1 cellular context compared by ENCODE assay signal in the genomic region with DNA sequence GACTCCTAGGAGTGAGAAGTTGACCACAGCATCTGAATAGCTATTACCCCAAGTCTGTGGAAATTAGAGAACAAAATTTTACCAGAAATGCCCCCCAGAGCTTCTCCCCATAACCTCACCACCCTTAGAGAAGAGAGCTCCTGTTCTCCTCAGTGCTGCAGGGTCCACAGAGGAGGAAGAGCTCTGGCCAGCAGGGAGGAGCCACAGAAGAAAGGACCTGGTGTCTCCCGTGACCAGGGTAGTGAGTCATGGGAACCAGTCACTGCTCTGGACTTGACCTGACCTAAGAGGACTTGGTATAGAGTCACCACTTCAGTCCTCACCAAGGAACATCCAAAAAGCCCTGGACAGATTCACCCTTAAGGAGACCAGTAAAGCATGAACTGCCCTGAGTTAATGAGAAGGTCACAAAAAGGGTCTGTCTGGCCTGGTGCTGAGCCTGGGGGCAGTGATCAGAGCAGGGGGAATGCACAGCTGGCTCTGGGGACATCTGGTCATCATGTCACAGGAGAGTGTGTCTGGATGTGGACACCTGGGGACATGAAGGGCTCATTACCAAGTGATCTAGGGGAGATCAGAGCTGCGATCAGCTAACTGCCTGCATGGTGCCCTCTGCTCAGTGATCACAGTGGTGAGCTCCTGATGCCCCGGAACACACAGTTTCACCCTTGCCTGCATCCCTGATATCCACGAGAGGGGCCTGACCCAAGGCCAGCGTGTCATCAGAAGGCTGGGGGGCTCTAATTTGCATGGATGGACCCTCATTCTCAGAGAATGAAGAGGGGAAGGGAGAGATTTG.
TF ChIP-seq lines count a peak whose summit lies in the region.

No MANE protein-coding gene starts in this region.

TF ChIP-seq in K562, 482 proteins besides CTCF, POLR2A, EP300 and RAD21 (continued from another document and continues in another):
- TF ChIP-seq, protein P1, sequence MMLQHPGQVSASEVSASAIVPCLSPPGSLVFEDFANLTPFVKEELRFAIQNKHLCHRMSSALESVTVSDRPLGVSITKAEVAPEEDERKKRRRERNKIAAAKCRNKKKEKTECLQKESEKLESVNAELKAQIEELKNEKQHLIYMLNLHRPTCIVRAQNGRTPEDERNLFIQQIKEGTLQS (IDR thresholded peaks at IDR 0.05), result peak; percentile 90
- TF ChIP-seq, protein P1 (CRISPR knock-in tag; conservative IDR thresholded peaks at IDR 0.05), result no peak; the same call in 1 of the 2 replicates
- TF ChIP-seq, protein P2, sequence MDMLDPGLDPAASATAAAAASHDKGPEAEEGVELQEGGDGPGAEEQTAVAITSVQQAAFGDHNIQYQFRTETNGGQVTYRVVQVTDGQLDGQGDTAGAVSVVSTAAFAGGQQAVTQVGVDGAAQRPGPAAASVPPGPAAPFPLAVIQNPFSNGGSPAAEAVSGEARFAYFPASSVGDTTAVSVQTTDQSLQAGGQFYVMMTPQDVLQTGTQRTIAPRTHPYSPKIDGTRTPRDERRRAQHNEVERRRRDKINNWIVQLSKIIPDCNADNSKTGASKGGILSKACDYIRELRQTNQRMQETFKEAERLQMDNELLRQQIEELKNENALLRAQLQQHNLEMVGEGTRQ (CRISPR knock-in tag; IDR thresholded peaks at IDR 0.05), result peak; percentile 13; the same call in 1 of the 2 replicates
- TF ChIP-seq ZNF184 (CRISPR knock-in tag; IDR thresholded peaks at IDR 0.05) (no peak), TEAD1 (CRISPR knock-in tag; IDR thresholded peaks at IDR 0.05) (0 out of 4 replicates have a peak, but pooled peaks of 1 of the 2 experiments have one; percentile 47), SREBF1 (IDR thresholded peaks at IDR 0.05; ENCODE audit: borderline replicate concordance, low read depth, low read length) (no peak), FOSL1 (tag; conservative IDR thresholded peaks at IDR 0.05) (no peak), XRCC3 (IDR thresholded peaks at IDR 0.05) (no peak), ZNF24 (IDR thresholded peaks at IDR 0.05) (no peak), ZNF75A (CRISPR knock-in tag; IDR thresholded peaks at IDR 0.05) (no peak), ZBTB1 (CRISPR knock-in tag; IDR thresholded peaks at IDR 0.05; ENCODE audit: borderline replicate concordance, low read depth) (0 out of 2 replicates have a peak, but pooled peaks have one; percentile 41), ZNF282 (CRISPR knock-in tag; IDR thresholded peaks at IDR 0.05) (0 out of 2 replicates have a peak, but pooled peaks have one; percentile 64), GABPB2 (CRISPR knock-in tag; conservative IDR thresholded peaks at IDR 0.05) (no peak), ZNF274 (IDR thresholded peaks at IDR 0.05; ENCODE audit: borderline replicate concordance, low read depth, low read length) (no peak), YBX1 (IDR thresholded peaks at IDR 0.05) (no peak), IRF2 (CRISPR knock-in tag; IDR thresholded peaks at IDR 0.05) (peak; percentile 89; the same call in 1 of the 2 replicates), SOX6 (IDR thresholded peaks at IDR 0.05) (no peak), PCBP2 (IDR thresholded peaks at IDR 0.05; ENCODE audit: low read depth, low read length, poor library complexity, severe bottlenecking) (no peak), ZNF263 (CRISPR knock-in tag; IDR thresholded peaks at IDR 0.05; ENCODE audit: borderline replicate concordance) (peak; percentile 91), HDAC6 (IDR thresholded peaks at IDR 0.05; ENCODE audit: low read depth, low read length) (no peak), TRIM24 (IDR thresholded peaks at IDR 0.05) (no peak), RBM39 (optimal IDR thresholded peaks at IDR 0.05; ENCODE audit: low read depth, low read length) (no peak), NR3C1 (CRISPR knock-in tag; IDR thresholded peaks at IDR 0.05) (peak; percentile 45; the same call in 1 of the 2 replicates), POLR3G (IDR thresholded peaks at IDR 0.05; ENCODE audit: extremely low read depth, insufficient read length, insufficient replicate concordance) (no peak), PCBP1 (IDR thresholded peaks at IDR 0.05; ENCODE audit: low read depth, low read length, poor library complexity, severe bottlenecking) (no peak), CHD4 (IDR thresholded peaks at IDR 0.05; ENCODE audit: insufficient read depth, insufficient replicate concordance, low read depth, low read length, poor library complexity, severe bottlenecking) (no peak), PRMT5 (CRISPR knock-in tag; IDR thresholded peaks at IDR 0.05) (no peak), CBX5 (IDR thresholded peaks at IDR 0.05; ENCODE audit: borderline replicate concordance, low read depth) (no peak), POLR2H (tag; IDR thresholded peaks at IDR 0.05; ENCODE audit: low read depth) (no peak), CREB1 (IDR thresholded peaks at IDR 0.05) (no peak), CREB1 (CRISPR knock-in tag; IDR thresholded peaks at IDR 0.05) (0 out of 2 replicates have a peak, but pooled peaks have one; percentile 33), ARNT (IDR thresholded peaks at IDR 0.05) (no peak), YY1 (IDR thresholded peaks at IDR 0.05; ENCODE audit: borderline replicate concordance in 1 of 3, control insufficient read depth in 1 of 3, extremely low read depth in 1 of 3, insufficient read depth in 3 of 3, insufficient read length in 1 of 3, insufficient replicate concordance in 2 of 3, low read depth in 1 of 3, low read length in 2 of 3) (no peak), ZNF507 (tag; conservative IDR thresholded peaks at IDR 0.05) (no peak), MTA1 (IDR thresholded peaks at IDR 0.05; ENCODE audit: borderline replicate concordance) (no peak), HNRNPH1 (optimal IDR thresholded peaks at IDR 0.05; ENCODE audit: low read depth, low read length) (no peak), ELF1 (tag; IDR thresholded peaks at IDR 0.05) (no peak), COPS2 (conservative IDR thresholded peaks at IDR 0.05) (no peak), SMARCA5 (IDR thresholded peaks at IDR 0.05) (no peak), NR4A1 (CRISPR knock-in tag; IDR thresholded peaks at IDR 0.05) (no peak), NR4A1 (tag; IDR thresholded peaks at IDR 0.05) (no peak), ZNF444 (CRISPR knock-in tag; IDR thresholded peaks at IDR 0.05) (no peak), ZNF785 (CRISPR knock-in tag; IDR thresholded peaks at IDR 0.05) (no peak)
- TF ChIP-seq, protein P3, sequence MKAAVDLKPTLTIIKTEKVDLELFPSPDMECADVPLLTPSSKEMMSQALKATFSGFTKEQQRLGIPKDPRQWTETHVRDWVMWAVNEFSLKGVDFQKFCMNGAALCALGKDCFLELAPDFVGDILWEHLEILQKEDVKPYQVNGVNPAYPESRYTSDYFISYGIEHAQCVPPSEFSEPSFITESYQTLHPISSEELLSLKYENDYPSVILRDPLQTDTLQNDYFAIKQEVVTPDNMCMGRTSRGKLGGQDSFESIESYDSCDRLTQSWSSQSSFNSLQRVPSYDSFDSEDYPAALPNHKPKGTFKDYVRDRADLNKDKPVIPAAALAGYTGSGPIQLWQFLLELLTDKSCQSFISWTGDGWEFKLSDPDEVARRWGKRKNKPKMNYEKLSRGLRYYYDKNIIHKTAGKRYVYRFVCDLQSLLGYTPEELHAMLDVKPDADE (conservative IDR thresholded peaks at IDR 0.05; ENCODE audit: control insufficient read depth, low read depth, low read length), result 0 out of 2 replicates have a peak, but pooled peaks have one; percentile 21
- TF ChIP-seq, protein P4, sequence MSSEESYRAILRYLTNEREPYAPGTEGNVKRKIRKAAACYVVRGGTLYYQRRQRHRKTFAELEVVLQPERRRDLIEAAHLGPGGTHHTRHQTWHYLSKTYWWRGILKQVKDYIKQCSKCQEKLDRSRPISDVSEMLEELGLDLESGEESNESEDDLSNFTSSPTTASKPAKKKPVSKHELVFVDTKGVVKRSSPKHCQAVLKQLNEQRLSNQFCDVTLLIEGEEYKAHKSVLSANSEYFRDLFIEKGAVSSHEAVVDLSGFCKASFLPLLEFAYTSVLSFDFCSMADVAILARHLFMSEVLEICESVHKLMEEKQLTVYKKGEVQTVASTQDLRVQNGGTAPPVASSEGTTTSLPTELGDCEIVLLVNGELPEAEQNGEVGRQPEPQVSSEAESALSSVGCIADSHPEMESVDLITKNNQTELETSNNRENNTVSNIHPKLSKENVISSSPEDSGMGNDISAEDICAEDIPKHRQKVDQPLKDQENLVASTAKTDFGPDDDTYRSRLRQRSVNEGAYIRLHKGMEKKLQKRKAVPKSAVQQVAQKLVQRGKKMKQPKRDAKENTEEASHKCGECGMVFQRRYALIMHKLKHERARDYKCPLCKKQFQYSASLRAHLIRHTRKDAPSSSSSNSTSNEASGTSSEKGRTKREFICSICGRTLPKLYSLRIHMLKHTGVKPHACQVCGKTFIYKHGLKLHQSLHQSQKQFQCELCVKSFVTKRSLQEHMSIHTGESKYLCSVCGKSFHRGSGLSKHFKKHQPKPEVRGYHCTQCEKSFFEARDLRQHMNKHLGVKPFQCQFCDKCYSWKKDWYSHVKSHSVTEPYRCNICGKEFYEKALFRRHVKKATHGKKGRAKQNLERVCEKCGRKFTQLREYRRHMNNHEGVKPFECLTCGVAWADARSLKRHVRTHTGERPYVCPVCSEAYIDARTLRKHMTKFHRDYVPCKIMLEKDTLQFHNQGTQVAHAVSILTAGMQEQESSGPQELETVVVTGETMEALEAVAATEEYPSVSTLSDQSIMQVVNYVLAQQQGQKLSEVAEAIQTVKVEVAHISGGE (CRISPR knock-in tag; IDR thresholded peaks at IDR 0.05), result no peak
- TF ChIP-seq, protein P5, sequence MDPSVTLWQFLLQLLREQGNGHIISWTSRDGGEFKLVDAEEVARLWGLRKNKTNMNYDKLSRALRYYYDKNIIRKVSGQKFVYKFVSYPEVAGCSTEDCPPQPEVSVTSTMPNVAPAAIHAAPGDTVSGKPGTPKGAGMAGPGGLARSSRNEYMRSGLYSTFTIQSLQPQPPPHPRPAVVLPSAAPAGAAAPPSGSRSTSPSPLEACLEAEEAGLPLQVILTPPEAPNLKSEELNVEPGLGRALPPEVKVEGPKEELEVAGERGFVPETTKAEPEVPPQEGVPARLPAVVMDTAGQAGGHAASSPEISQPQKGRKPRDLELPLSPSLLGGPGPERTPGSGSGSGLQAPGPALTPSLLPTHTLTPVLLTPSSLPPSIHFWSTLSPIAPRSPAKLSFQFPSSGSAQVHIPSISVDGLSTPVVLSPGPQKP (CRISPR knock-in tag; IDR thresholded peaks at IDR 0.05), result peak; percentile 60; the same call in 1 of the 2 replicates
- TF ChIP-seq, protein P6, sequence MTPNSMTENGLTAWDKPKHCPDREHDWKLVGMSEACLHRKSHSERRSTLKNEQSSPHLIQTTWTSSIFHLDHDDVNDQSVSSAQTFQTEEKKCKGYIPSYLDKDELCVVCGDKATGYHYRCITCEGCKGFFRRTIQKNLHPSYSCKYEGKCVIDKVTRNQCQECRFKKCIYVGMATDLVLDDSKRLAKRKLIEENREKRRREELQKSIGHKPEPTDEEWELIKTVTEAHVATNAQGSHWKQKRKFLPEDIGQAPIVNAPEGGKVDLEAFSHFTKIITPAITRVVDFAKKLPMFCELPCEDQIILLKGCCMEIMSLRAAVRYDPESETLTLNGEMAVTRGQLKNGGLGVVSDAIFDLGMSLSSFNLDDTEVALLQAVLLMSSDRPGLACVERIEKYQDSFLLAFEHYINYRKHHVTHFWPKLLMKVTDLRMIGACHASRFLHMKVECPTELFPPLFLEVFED (CRISPR knock-in tag; conservative IDR thresholded peaks at IDR 0.05), result peak; percentile 79; the same call in 1 of the 2 replicates
- TF ChIP-seq, protein P7, sequence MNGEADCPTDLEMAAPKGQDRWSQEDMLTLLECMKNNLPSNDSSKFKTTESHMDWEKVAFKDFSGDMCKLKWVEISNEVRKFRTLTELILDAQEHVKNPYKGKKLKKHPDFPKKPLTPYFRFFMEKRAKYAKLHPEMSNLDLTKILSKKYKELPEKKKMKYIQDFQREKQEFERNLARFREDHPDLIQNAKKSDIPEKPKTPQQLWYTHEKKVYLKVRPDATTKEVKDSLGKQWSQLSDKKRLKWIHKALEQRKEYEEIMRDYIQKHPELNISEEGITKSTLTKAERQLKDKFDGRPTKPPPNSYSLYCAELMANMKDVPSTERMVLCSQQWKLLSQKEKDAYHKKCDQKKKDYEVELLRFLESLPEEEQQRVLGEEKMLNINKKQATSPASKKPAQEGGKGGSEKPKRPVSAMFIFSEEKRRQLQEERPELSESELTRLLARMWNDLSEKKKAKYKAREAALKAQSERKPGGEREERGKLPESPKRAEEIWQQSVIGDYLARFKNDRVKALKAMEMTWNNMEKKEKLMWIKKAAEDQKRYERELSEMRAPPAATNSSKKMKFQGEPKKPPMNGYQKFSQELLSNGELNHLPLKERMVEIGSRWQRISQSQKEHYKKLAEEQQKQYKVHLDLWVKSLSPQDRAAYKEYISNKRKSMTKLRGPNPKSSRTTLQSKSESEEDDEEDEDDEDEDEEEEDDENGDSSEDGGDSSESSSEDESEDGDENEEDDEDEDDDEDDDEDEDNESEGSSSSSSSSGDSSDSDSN (IDR thresholded peaks at IDR 0.05; ENCODE audit: borderline replicate concordance in 1 of 2, low read depth in 2 of 2, low read length in 2 of 2), result 0 out of 4 replicates have a peak, but pooled peaks have one; percentile 35 to 50
- TF ChIP-seq, protein P8, sequence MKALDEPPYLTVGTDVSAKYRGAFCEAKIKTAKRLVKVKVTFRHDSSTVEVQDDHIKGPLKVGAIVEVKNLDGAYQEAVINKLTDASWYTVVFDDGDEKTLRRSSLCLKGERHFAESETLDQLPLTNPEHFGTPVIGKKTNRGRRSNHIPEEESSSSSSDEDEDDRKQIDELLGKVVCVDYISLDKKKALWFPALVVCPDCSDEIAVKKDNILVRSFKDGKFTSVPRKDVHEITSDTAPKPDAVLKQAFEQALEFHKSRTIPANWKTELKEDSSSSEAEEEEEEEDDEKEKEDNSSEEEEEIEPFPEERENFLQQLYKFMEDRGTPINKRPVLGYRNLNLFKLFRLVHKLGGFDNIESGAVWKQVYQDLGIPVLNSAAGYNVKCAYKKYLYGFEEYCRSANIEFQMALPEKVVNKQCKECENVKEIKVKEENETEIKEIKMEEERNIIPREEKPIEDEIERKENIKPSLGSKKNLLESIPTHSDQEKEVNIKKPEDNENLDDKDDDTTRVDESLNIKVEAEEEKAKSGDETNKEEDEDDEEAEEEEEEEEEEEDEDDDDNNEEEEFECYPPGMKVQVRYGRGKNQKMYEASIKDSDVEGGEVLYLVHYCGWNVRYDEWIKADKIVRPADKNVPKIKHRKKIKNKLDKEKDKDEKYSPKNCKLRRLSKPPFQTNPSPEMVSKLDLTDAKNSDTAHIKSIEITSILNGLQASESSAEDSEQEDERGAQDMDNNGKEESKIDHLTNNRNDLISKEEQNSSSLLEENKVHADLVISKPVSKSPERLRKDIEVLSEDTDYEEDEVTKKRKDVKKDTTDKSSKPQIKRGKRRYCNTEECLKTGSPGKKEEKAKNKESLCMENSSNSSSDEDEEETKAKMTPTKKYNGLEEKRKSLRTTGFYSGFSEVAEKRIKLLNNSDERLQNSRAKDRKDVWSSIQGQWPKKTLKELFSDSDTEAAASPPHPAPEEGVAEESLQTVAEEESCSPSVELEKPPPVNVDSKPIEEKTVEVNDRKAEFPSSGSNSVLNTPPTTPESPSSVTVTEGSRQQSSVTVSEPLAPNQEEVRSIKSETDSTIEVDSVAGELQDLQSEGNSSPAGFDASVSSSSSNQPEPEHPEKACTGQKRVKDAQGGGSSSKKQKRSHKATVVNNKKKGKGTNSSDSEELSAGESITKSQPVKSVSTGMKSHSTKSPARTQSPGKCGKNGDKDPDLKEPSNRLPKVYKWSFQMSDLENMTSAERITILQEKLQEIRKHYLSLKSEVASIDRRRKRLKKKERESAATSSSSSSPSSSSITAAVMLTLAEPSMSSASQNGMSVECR (CRISPR knock-in tag; IDR thresholded peaks at IDR 0.05), result no peak
